ENCODE assay signal across 26 cellular contexts in the genomic region with DNA sequence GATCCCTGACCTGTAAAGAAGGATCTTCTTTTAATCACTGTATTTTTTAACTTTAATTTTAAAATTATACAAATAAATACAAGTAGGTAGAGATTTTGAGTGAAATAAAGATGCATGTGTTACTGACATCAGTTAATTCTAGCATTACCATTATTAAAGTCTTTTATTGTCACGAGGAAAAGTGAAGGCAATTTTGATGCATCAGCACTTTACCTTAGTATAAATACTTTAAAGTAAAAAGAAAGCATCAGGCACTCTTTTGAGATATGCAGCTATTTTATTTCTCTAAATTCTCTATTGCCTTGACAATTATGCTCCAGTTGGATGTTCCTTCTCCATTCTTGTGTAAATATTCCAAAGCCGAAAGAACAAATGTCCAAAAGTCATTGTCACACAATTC. TPM values are rescaled to one million over a fixed set of nuclear protein-coding genes. Genes with fewer than 3 reads are reported as not detected.
"Had no signal": no experiment of that assay in that cellular context is flagged by ENCODE, and none has a peak within 500 bp of the region (broad histone marks: within the 10 kb centered on the region; RNA-seq: fewer than 3 reads in every experiment).

No MANE protein-coding gene starts in this region.

- H3K4me1 Mint-ChIP-seq: IgD-negative memory B cell had no signal

- H3K27ac ChIP-seq: HL-60, SJSA1, SK-N-MC had no signal

- H3K4me3 ChIP-seq: SJSA1, SK-N-MC had no signal

- H3K27ac Mint-ChIP-seq: IgD-negative memory B cell had no signal

- H3K4me1 ChIP-seq: SJSA1 had no signal

- H3K27me3 ChIP-seq: SJSA1 had no signal

- H3K4me3 Mint-ChIP-seq: IgD-negative memory B cell had no signal

- FAIRE-seq: HTR-8/SVneo, RCC 7860 had no signal

- H3K36me3 ChIP-seq: SJSA1 had no signal

- H3K36me3 Mint-ChIP-seq: IgD-negative memory B cell had no signal

- DNase-seq: KBM-7, MV-4-11, NCI-H1092, NCI-H1105 treated with DMSO at 0.1 percent for 48 hours, NCI-H1436, NCI-H1694, NCI-H187 treated with DMSO at 0.1 percent for 48 hours, NCI-H2029 treated with DMSO at 0.1 percent for 48 hours, NCI-H226, NCI-H446, NCI-H510A, NCI-H524 treated with DMSO at 0.1 percent for 48 hours, NCI-H69, NCI-H774, Right ventricle myocardium superior, RPMI8226, SIG-M5 had no signal

RNA-seq across cellular contexts. Expression of a gene that starts 4.6 kb away (rescaled TPM):
- total RNA-seq: LHCN-M2; MCF 10A; Right ventricle myocardium superior; SJSA1; T-helper 1 cell treated with Interleukin-12 subunit alpha and Interleukin-12 subunit beta and Interleukin-4 antibody, amounts not matched to agents 30 ng/mL and 1 ng/mL, for 36 hours had no signal
- polyA plus RNA-seq: IgD-negative memory B cell had no signal
